Comparison of ENCODE assay signal across 8 cellular contexts in the genomic region with DNA sequence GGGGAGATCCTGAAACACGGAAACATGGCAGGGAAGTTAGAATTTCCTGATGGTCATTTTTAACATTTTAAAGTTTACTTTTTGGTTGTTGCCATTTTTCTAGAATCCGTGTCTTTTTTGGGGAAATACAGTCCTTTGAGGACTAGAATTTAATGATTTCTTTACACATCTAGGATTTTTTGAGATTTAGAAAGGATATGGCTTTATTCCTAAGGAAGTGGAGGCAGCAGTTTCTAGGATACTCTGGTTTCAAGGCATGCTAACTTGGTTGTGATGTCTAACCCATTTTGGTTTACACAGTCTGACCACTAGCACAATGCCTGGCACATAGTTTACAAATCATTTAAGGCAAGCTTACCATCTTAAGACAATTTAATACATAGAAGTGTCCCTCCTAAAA. TPM values are rescaled to one million over a fixed set of nuclear protein-coding genes. Genes with fewer than 3 reads are reported as not detected.
DNase-seq lines count a peak whose midpoint lies in the region; ATAC-seq and TF ChIP-seq lines count a peak whose summit lies in the region.

No MANE protein-coding gene starts in this region.

- no peaks in the 10 kb centered on the region for H3K9me3 ChIP-seq in subcutaneous abdominal adipose tissue (ENCODE audit: control insufficient read depth in 5 of 5, low read length in 5 of 5)

- no peaks in the 10 kb centered on the region for H3K27me3 ChIP-seq in subcutaneous abdominal adipose tissue (ENCODE audit: control insufficient read depth in 5 of 5, insufficient read depth in 4 of 5, low read length in 5 of 5)

- peak overlapping the region; percentile 75 to 87 (median 80) for H3K4me3 ChIP-seq in subcutaneous abdominal adipose tissue (ENCODE audit: low read depth in 1 of 5, low read length in 5 of 5)

- peaks cover 41% of the 10 kb centered on the region for H3K36me3 Mint-ChIP-seq in activated CD4-positive, alpha-beta T cell treated with anti-CD3 and anti-CD28 coated beads, Interleukin-2, amount 10 ng/mL, durations not matched to agents 7 days and 5 days (ENCODE audit: low read depth)
- H3K36me3 Mint-ChIP-seq in activated naive CD8-positive, alpha-beta T cell treated with anti-CD3 and anti-CD28 coated beads for 36 hours: peaks cover 37% of the 10 kb centered on the region
- peaks cover 0 to 3% (median 0%) of the 10 kb centered on the region in 3 donors for H3K36me3 Mint-ChIP-seq in immature natural killer cell

- no peak for TF ChIP-seq CTCF in GM13977 (IDR thresholded peaks at IDR 0.05; ENCODE audit: extremely low read depth, insufficient read depth, missing control alignments)

- peak overlapping the region; percentile 38 for H3K27ac ChIP-seq in subcutaneous abdominal adipose tissue (ENCODE audit: low read depth, low read length)

- ATAC-seq in GM19455 (IDR thresholded peaks at IDR 0.05; ENCODE audit: unreplicated experiment): no peak

- CTCF ChIA-PET in activated CD4-positive, alpha-beta T cell treated with anti-CD3 and anti-CD28 coated beads, Interleukin-2, amount 10 ng/mL, durations not matched to agents 7 days and 5 days (lab: Charles Lee): interaction anchor here (1.0 to 3.4 kb wide), 2 partner anchors 13 to 59 kb away, joined by 3 to 17 read pairs; a partner anchor contains a TSS

- peaks cover 48% of the 10 kb centered on the region for H3K4me1 Mint-ChIP-seq in activated CD4-positive, alpha-beta T cell treated with anti-CD3 and anti-CD28 coated beads, Interleukin-2, amount 10 ng/mL, durations not matched to agents 7 days and 5 days
- peaks cover 51% of the 10 kb centered on the region for H3K4me1 Mint-ChIP-seq in activated naive CD8-positive, alpha-beta T cell treated with anti-CD3 and anti-CD28 coated beads for 36 hours
- peaks cover 67 to 82% of the 10 kb centered on the region in 2 donors for H3K4me1 Mint-ChIP-seq in immature natural killer cell

- H3K4me1 ChIP-seq in subcutaneous abdominal adipose tissue (ENCODE audit: control insufficient read depth in 5 of 5, insufficient read depth in 5 of 5, low read length in 5 of 5): peaks cover 2 to 54% (median 48%) of the 10 kb centered on the region in 5 donors

- in situ Hi-C loops in GM13977 (cut with MboI; ENCODE audit: low pct_unique_long_range_greater_than_20kb, low sequenced_read_pairs, unreplicated experiment): no loop called here

- H3K9ac ChIP-seq in subcutaneous abdominal adipose tissue (ENCODE audit: low read length in 5 of 5): peak overlapping the region in 4 of 5 donors; percentile 8 to 62 (median 51)

- no peaks in the 10 kb centered on the region for H3K9me3 Mint-ChIP-seq in activated CD4-positive, alpha-beta T cell treated with anti-CD3 and anti-CD28 coated beads, Interleukin-2, amount 10 ng/mL, durations not matched to agents 7 days and 5 days
- no peaks in the 10 kb centered on the region for H3K9me3 Mint-ChIP-seq in activated naive CD8-positive, alpha-beta T cell treated with anti-CD3 and anti-CD28 coated beads for 36 hours
- no peaks in the 10 kb centered on the region for H3K9me3 Mint-ChIP-seq in immature natural killer cell

- peak overlapping the region; percentile 98 for H3K4me3 Mint-ChIP-seq in activated CD4-positive, alpha-beta T cell treated with anti-CD3 and anti-CD28 coated beads, Interleukin-2, amount 10 ng/mL, durations not matched to agents 7 days and 5 days
- peak overlapping the region; percentile 95 for H3K4me3 Mint-ChIP-seq in activated naive CD8-positive, alpha-beta T cell treated with anti-CD3 and anti-CD28 coated beads for 36 hours
- H3K4me3 Mint-ChIP-seq in immature natural killer cell: peak overlapping the region; percentile 95 to 97 (median 96)

- POLR2A ChIA-PET in activated CD4-positive, alpha-beta T cell treated with anti-CD3 and anti-CD28 coated beads, Interleukin-2, amount 10 ng/mL, durations not matched to agents 7 days and 5 days (lab: Charles Lee): no interaction called here

- peak overlapping the region; percentile 98 for H3K27ac Mint-ChIP-seq in activated CD4-positive, alpha-beta T cell treated with anti-CD3 and anti-CD28 coated beads, Interleukin-2, amount 10 ng/mL, durations not matched to agents 7 days and 5 days
- peak overlapping the region; percentile 96 for H3K27ac Mint-ChIP-seq in activated naive CD8-positive, alpha-beta T cell treated with anti-CD3 and anti-CD28 coated beads for 36 hours
- peak overlapping the region; percentile 94 to 99 (median 98) for H3K27ac Mint-ChIP-seq in immature natural killer cell

- H3K36me3 ChIP-seq in subcutaneous abdominal adipose tissue (ENCODE audit: control insufficient read depth in 5 of 5, insufficient read depth in 5 of 5, low read length in 5 of 5): no peaks in the 10 kb centered on the region

- H3K27me3 Mint-ChIP-seq in activated CD4-positive, alpha-beta T cell treated with anti-CD3 and anti-CD28 coated beads, Interleukin-2, amount 10 ng/mL, durations not matched to agents 7 days and 5 days: no peaks in the 10 kb centered on the region
- H3K27me3 Mint-ChIP-seq in activated naive CD8-positive, alpha-beta T cell treated with anti-CD3 and anti-CD28 coated beads for 36 hours: peaks cover 3% of the 10 kb centered on the region
- H3K27me3 Mint-ChIP-seq in immature natural killer cell (ENCODE audit: low read depth in 3 of 3): peaks cover 14 to 27% (median 22%) of the 10 kb centered on the region in 3 donors

- DNase-seq in activated CD4-positive, alpha-beta T cell treated with anti-CD3 and anti-CD28 coated beads, Interleukin-2, amount 10 ng/mL, durations not matched to agents 7 days and 5 days: no peak
- no peak for DNase-seq in activated CD4-positive, alpha-beta T cell treated with anti-CD3 and anti-CD28 coated beads, Interleukin-2, amount 50 U/mL, for 48 hours
- no peak for DNase-seq in activated naive CD8-positive, alpha-beta T cell treated with anti-CD3 and anti-CD28 coated beads for 36 hours
- DNase-seq in immature natural killer cell (no peak), AG08396 (ENCODE audit: low spot score) (no peak), GM13977 (ENCODE audit: low spot score) (no peak)

RNA-seq across cellular contexts. Expression of a gene that starts 1.1 kb away (rescaled TPM):
- 10 to 100 TPM; 23.5 to 28.3 TPM for total RNA-seq in activated CD4-positive, alpha-beta T cell treated with anti-CD3 and anti-CD28 coated beads, Interleukin-2, amount 10 ng/mL, durations not matched to agents 7 days and 5 days
- 10 to 100 TPM; 26.8 to 28.2 TPM for total RNA-seq in activated naive CD8-positive, alpha-beta T cell treated with anti-CD3 and anti-CD28 coated beads for 36 hours
- polyA plus RNA-seq in immature natural killer cell: 10 to 100 TPM; 11.5 to 27.5 (median 24.1) TPM

RNA-seq across cellular contexts. Expression of a gene that starts 59.5 kb away (rescaled TPM):
- total RNA-seq in activated CD4-positive, alpha-beta T cell treated with anti-CD3 and anti-CD28 coated beads, Interleukin-2, amount 10 ng/mL, durations not matched to agents 7 days and 5 days: 10 to 100 TPM; 14.4 to 18.5 TPM
- 10 to 100 TPM; 25.9 to 28.4 TPM for total RNA-seq in activated naive CD8-positive, alpha-beta T cell treated with anti-CD3 and anti-CD28 coated beads for 36 hours
- 10 to 100 TPM in 1 of 3 donors, 1 to 10 TPM in 2; 6.4 to 13.3 (median 7.5) TPM for polyA plus RNA-seq in immature natural killer cell
